Comparison of ENCODE assay signal across 21 cellular contexts in genomic region chr2:12037301-12037700, GRCh38.
"Had no signal": no experiment of that assay in that cellular context is flagged by ENCODE, and none has a peak within 500 bp of the region (broad histone marks: within the 10 kb centered on the region; RNA-seq: fewer than 3 reads in every experiment).

No MANE protein-coding gene starts in this region.

- H3K4me2 ChIP-seq: smooth muscle cell had no signal

- H3K36me3 ChIP-seq: heart left ventricle, thoracic aorta, vagina had no signal

- ATAC-seq: heart left ventricle, sciatic nerve had no signal

- DNase-seq: activated CD4-positive, alpha-beta T cell treated with anti-CD3 and anti-CD28 coated beads, Interleukin-2, amount 50 U/mL, for 48 hours; activated CD8-positive, alpha-beta memory T cell treated with anti-CD3 and anti-CD28 coated beads, Interleukin-2, amount 50 U/mL, for 48 hours; activated effector memory CD4-positive, alpha-beta T cell treated with Interleukin-2 at 50 U/mL for 16 hours; activated naive CD4-positive, alpha-beta T cell treated with anti-CD3 and anti-CD28 coated beads for 36 hours; activated T-cell treated with anti-CD3 and anti-CD28 coated beads, Interleukin-2, amount 50 U/mL, for 48 hours; anterior cingulate cortex; heart left ventricle; occipital lobe; posterior cingulate gyrus; stimulated activated CD4-positive, alpha-beta T cell treated with anti-CD3 and anti-CD28 coated beads, Interleukin-15, amount 100 ng/mL, for 24 hours; stimulated activated naive CD4-positive, alpha-beta T cell treated with Interleukin-2 at 50 U/mL for 16 hours; T-helper 9 cell had no signal

- H3K27me3 ChIP-seq: heart left ventricle, vagina had no signal

- H3K4me1 ChIP-seq: heart left ventricle, vagina had no signal

- FAIRE-seq: endometrium, islet of Langerhans had no signal

- H3K27ac Mint-ChIP-seq: activated naive CD4-positive, alpha-beta T cell treated with anti-CD3 and anti-CD28 coated beads for 36 hours; brain; type B pancreatic cell had no signal

- H3K36me3 Mint-ChIP-seq: brain had no signal

- H3K9me3 ChIP-seq: thoracic aorta, vagina had no signal

- H3K4me1 Mint-ChIP-seq: neural crest cell had no signal

- H3K27ac ChIP-seq: heart left ventricle, thoracic aorta, vagina had no signal

- H3K4me3 ChIP-seq: heart left ventricle, smooth muscle cell, thoracic aorta, vagina had no signal

- H3K4me3 Mint-ChIP-seq: activated naive CD4-positive, alpha-beta T cell treated with anti-CD3 and anti-CD28 coated beads for 36 hours; brain; neural crest cell; type B pancreatic cell had no signal
